23 cellular contexts compared by ENCODE assay signal in genomic region chr15:101181349-101181748, GRCh38.
DNase-seq lines count a peak whose midpoint lies in the region; ATAC-seq and TF ChIP-seq lines count a peak whose summit lies in the region.
"Had no signal": no experiment of that assay in that cellular context is flagged by ENCODE, and none has a peak within 500 bp of the region (broad histone marks: within the 10 kb centered on the region; RNA-seq: fewer than 3 reads in every experiment).

No MANE protein-coding gene starts in this region.

- no peak overlapping the region for H3K27ac ChIP-seq in CD4-positive, alpha-beta T cell (ENCODE audit: low read depth, low read length)
- no peak overlapping the region for H3K27ac ChIP-seq in naive thymus-derived CD4-positive, alpha-beta T cell (ENCODE audit: low read depth, low read length)
- H3K27ac ChIP-seq in WERI-Rb-1, result no peak overlapping the region
- H3K27ac ChIP-seq: A549, adrenal gland, dorsolateral prefrontal cortex, HL-60, PC-9 had no signal

- peak overlapping the region; percentile 84 for H3K27ac Mint-ChIP-seq in activated CD4-positive, alpha-beta T cell treated with anti-CD3 and anti-CD28 coated beads, Interleukin-2, amount 10 ng/mL, durations not matched to agents 7 days and 5 days
- peak overlapping the region; percentile 60 for H3K27ac Mint-ChIP-seq in CD4-positive, alpha-beta T cell
- H3K27ac Mint-ChIP-seq in activated naive CD8-positive, alpha-beta T cell treated with anti-CD3 and anti-CD28 coated beads for 36 hours, result peak overlapping the region; percentile 78
- H3K27ac Mint-ChIP-seq in naive thymus-derived CD4-positive, alpha-beta T cell, result peak overlapping the region; percentile 11 to 87 (median 73)
- H3K27ac Mint-ChIP-seq: memory B cell, progenitor cell of endocrine pancreas had no signal

- H3K4me1 ChIP-seq in naive thymus-derived CD4-positive, alpha-beta T cell (ENCODE audit: control insufficient read depth in 2 of 2, insufficient read depth in 2 of 2, low read length in 2 of 2), result peaks cover 0 to 9% of the 10 kb centered on the region in 2 donors

- H3K9me3 ChIP-seq in CD4-positive, alpha-beta T cell (ENCODE audit: control insufficient read depth, low read length), result no peaks in the 10 kb centered on the region
- no peaks in the 10 kb centered on the region for H3K9me3 ChIP-seq in naive thymus-derived CD4-positive, alpha-beta T cell (ENCODE audit: control insufficient read depth in 2 of 3, low read length in 3 of 3)
- no peaks in the 10 kb centered on the region for H3K9me3 ChIP-seq in WERI-Rb-1 (ENCODE audit: severe bottlenecking)
- H3K9me3 ChIP-seq: A549, adrenal gland had no signal

- H3K27me3 Mint-ChIP-seq in activated CD4-positive, alpha-beta T cell treated with anti-CD3 and anti-CD28 coated beads, Interleukin-2, amount 10 ng/mL, durations not matched to agents 7 days and 5 days, result no peaks in the 10 kb centered on the region
- no peaks in the 10 kb centered on the region for H3K27me3 Mint-ChIP-seq in CD4-positive, alpha-beta T cell
- no peaks in the 10 kb centered on the region for H3K27me3 Mint-ChIP-seq in activated naive CD8-positive, alpha-beta T cell treated with anti-CD3 and anti-CD28 coated beads for 36 hours
- H3K27me3 Mint-ChIP-seq in naive thymus-derived CD4-positive, alpha-beta T cell, result no peaks in the 10 kb centered on the region
- H3K27me3 Mint-ChIP-seq: IgD-negative memory B cell, memory B cell, progenitor cell of endocrine pancreas had no signal

- H3K27me3 ChIP-seq in CD4-positive, alpha-beta T cell (ENCODE audit: control insufficient read depth, insufficient read depth, low read length), result no peaks in the 10 kb centered on the region
- H3K27me3 ChIP-seq in naive thymus-derived CD4-positive, alpha-beta T cell (ENCODE audit: control insufficient read depth in 2 of 2, insufficient read depth in 2 of 2, low read length in 2 of 2), result no peaks in the 10 kb centered on the region
- H3K27me3 ChIP-seq in WERI-Rb-1 (ENCODE audit: insufficient read depth, low read depth, severe bottlenecking), result no peaks in the 10 kb centered on the region
- H3K27me3 ChIP-seq: adrenal gland, dorsolateral prefrontal cortex had no signal

- H3K36me3 ChIP-seq in naive thymus-derived CD4-positive, alpha-beta T cell (ENCODE audit: control insufficient read depth in 2 of 3, insufficient read depth in 3 of 3, low read length in 3 of 3), result peaks cover 0 to 8% (median 0%) of the 10 kb centered on the region in 3 experiments
- H3K36me3 ChIP-seq in WERI-Rb-1, result peaks cover 22% of the 10 kb centered on the region

- POLR2A ChIA-PET in activated CD4-positive, alpha-beta T cell treated with anti-CD3 and anti-CD28 coated beads, Interleukin-2, amount 10 ng/mL, durations not matched to agents 7 days and 5 days (lab: Charles Lee), result no interaction called here
- POLR2A ChIA-PET in CD4-positive, alpha-beta T cell (lab: Charles Lee), result no interaction called here
- POLR2A ChIA-PET in naive thymus-derived CD4-positive, alpha-beta T cell (lab: Charles Lee), result no interaction called here

- TF ChIP-seq CTCF in CD4-positive, alpha-beta T cell (IDR thresholded peaks at IDR 0.05), result no peak
- TF ChIP-seq CTCF in WERI-Rb-1 (IDR thresholded peaks at IDR 0.05; ENCODE audit: low read depth, low read length), result no peak

- peaks cover 54% of the 10 kb centered on the region for H3K36me3 Mint-ChIP-seq in activated CD4-positive, alpha-beta T cell treated with anti-CD3 and anti-CD28 coated beads, Interleukin-2, amount 10 ng/mL, durations not matched to agents 7 days and 5 days (ENCODE audit: low read depth)
- H3K36me3 Mint-ChIP-seq in CD4-positive, alpha-beta T cell (ENCODE audit: low read depth), result peaks cover 22% of the 10 kb centered on the region
- H3K36me3 Mint-ChIP-seq in activated naive CD8-positive, alpha-beta T cell treated with anti-CD3 and anti-CD28 coated beads for 36 hours, result peaks cover 60% of the 10 kb centered on the region
- peaks cover 9 to 34% (median 28%) of the 10 kb centered on the region in 5 donors for H3K36me3 Mint-ChIP-seq in naive thymus-derived CD4-positive, alpha-beta T cell

- H3K4me3 Mint-ChIP-seq in activated CD4-positive, alpha-beta T cell treated with anti-CD3 and anti-CD28 coated beads, Interleukin-2, amount 10 ng/mL, durations not matched to agents 7 days and 5 days, result no peak overlapping the region
- no peak overlapping the region for H3K4me3 Mint-ChIP-seq in CD4-positive, alpha-beta T cell
- peak overlapping the region; percentile 19 for H3K4me3 Mint-ChIP-seq in activated naive CD8-positive, alpha-beta T cell treated with anti-CD3 and anti-CD28 coated beads for 36 hours
- H3K4me3 Mint-ChIP-seq in naive thymus-derived CD4-positive, alpha-beta T cell, result peak overlapping the region in 5 of 10 donors; percentile 5 to 63 (median 44)
- H3K4me3 Mint-ChIP-seq: IgD-negative memory B cell, memory B cell had no signal

- no peaks in the 10 kb centered on the region for H3K9me3 Mint-ChIP-seq in activated CD4-positive, alpha-beta T cell treated with anti-CD3 and anti-CD28 coated beads, Interleukin-2, amount 10 ng/mL, durations not matched to agents 7 days and 5 days
- no peaks in the 10 kb centered on the region for H3K9me3 Mint-ChIP-seq in CD4-positive, alpha-beta T cell
- H3K9me3 Mint-ChIP-seq in activated naive CD8-positive, alpha-beta T cell treated with anti-CD3 and anti-CD28 coated beads for 36 hours, result no peaks in the 10 kb centered on the region
- H3K9me3 Mint-ChIP-seq in naive thymus-derived CD4-positive, alpha-beta T cell, result no peaks in the 10 kb centered on the region
- H3K9me3 Mint-ChIP-seq: IgD-negative memory B cell, memory B cell had no signal

- ATAC-seq in CD4-positive, alpha-beta T cell (ENCODE audit: poor library complexity), result no peak
- no peak for ATAC-seq in naive thymus-derived CD4-positive, alpha-beta T cell
- no peak for ATAC-seq in HG03159 (IDR thresholded peaks at IDR 0.05; ENCODE audit: unreplicated experiment)
- ATAC-seq: GM12878 had no signal

- intact Hi-C loops in CD4-positive, alpha-beta T cell (cut with DNase I, micrococcal nuclease), result no loop called here
- intact Hi-C loops in naive thymus-derived CD4-positive, alpha-beta T cell (cut with micrococcal nuclease), result loop anchor here in 1 of 2 donors (2.0 kb wide), 1 partner anchor 17 kb away; no protein-coding TSS in a partner anchor

- H3K4me3 ChIP-seq in naive thymus-derived CD4-positive, alpha-beta T cell (ENCODE audit: low read length), result no peak overlapping the region
- no peak overlapping the region for H3K4me3 ChIP-seq in WERI-Rb-1 (ENCODE audit: low read depth, low read length)
- H3K4me3 ChIP-seq: A549, adrenal gland, dorsolateral prefrontal cortex, GM12878, PC-9 had no signal

- peaks cover 61% of the 10 kb centered on the region for H3K4me1 Mint-ChIP-seq in activated CD4-positive, alpha-beta T cell treated with anti-CD3 and anti-CD28 coated beads, Interleukin-2, amount 10 ng/mL, durations not matched to agents 7 days and 5 days
- H3K4me1 Mint-ChIP-seq in CD4-positive, alpha-beta T cell (ENCODE audit: low read depth), result peaks cover 31% of the 10 kb centered on the region
- H3K4me1 Mint-ChIP-seq in activated naive CD8-positive, alpha-beta T cell treated with anti-CD3 and anti-CD28 coated beads for 36 hours, result peaks cover 51% of the 10 kb centered on the region
- H3K4me1 Mint-ChIP-seq in naive thymus-derived CD4-positive, alpha-beta T cell, result peaks cover 20 to 55% (median 28%) of the 10 kb centered on the region in 7 donors

- no peak for DNase-seq in activated CD4-positive, alpha-beta T cell treated with anti-CD3 and anti-CD28 coated beads, Interleukin-2, amount 10 ng/mL, durations not matched to agents 7 days and 5 days
- no peak for DNase-seq in activated CD4-positive, alpha-beta T cell treated with anti-CD3 and anti-CD28 coated beads, Interleukin-2, amount 50 U/mL, for 4 hours
- no peak for DNase-seq in CD4-positive, alpha-beta T cell
- DNase-seq in activated naive CD8-positive, alpha-beta T cell treated with anti-CD3 and anti-CD28 coated beads for 36 hours, result no peak
- DNase-seq in naive thymus-derived CD4-positive, alpha-beta T cell, result no peak
- no peak for DNase-seq in hepatic stellate cell (ENCODE audit: low spot score)
- DNase-seq in WERI-Rb-1, result no peak
- DNase-seq: activated CD4-positive, CD25-positive, alpha-beta regulatory T cell; adrenal gland; C1 segment of cervical spinal cord; DMS153; dorsolateral prefrontal cortex; kidney; NCI-H187; NCI-H226; PC-9 had no signal

- CTCF ChIA-PET in activated CD4-positive, alpha-beta T cell treated with anti-CD3 and anti-CD28 coated beads, Interleukin-2, amount 10 ng/mL, durations not matched to agents 7 days and 5 days (lab: Charles Lee), result interaction anchor here (1.0 to 1.5 kb wide), 4 partner anchors 10 to 33 kb away, joined by 3 to 4 read pairs (median 3); no protein-coding TSS in a partner anchor
- CTCF ChIA-PET in CD4-positive, alpha-beta T cell (lab: Charles Lee), result interaction anchor here (1.9 kb wide), 1 partner anchor 25 kb away, joined by 3 read pairs; no protein-coding TSS in a partner anchor
- CTCF ChIA-PET in naive thymus-derived CD4-positive, alpha-beta T cell (lab: Charles Lee), result no interaction called here
